Comparison of ENCODE assay signal across 8 cellular contexts in genomic region chr6:97282238-97282725, GRCh38. TPM values are rescaled to one million over a fixed set of nuclear protein-coding genes. Genes with fewer than 3 reads are reported as not detected.
DNase-seq lines count a peak whose midpoint lies in the region; FAIRE-seq and TF ChIP-seq lines count a peak whose summit lies in the region.

No MANE protein-coding gene starts in this region.

- H3K9ac ChIP-seq in NT2/D1 (ENCODE audit: insufficient read length, low read depth) (peak overlapping the region; percentile 91), muscle layer of colon (ENCODE audit: low read length) (peak overlapping the region; percentile 57)

- peak overlapping the region; percentile 61 for H3K27ac ChIP-seq in muscle layer of colon (ENCODE audit: low read depth, low read length)

- peak overlapping the region; percentile 91 for H3K4me3 ChIP-seq in H7 (ENCODE audit: insufficient read depth, low read depth, low read length)
- peak overlapping the region; percentile 90 for H3K4me3 ChIP-seq in NT2/D1 (ENCODE audit: insufficient read length, low read depth)
- H3K4me3 ChIP-seq in muscle layer of colon (ENCODE audit: low read depth in 1 of 2, low read length in 2 of 2), result peak overlapping the region; percentile 63 to 98

- H3K36me3 ChIP-seq in H7 (replicated peaks; ENCODE audit: control insufficient read depth, insufficient read depth, low read length) (peaks cover 3% of the 10 kb centered on the region), NT2/D1 (ENCODE audit: insufficient read depth, insufficient read length, low read length) (peaks cover 41% of the 10 kb centered on the region), muscle layer of colon (ENCODE audit: insufficient read depth, low read length) (no peaks in the 10 kb centered on the region)

- H3K9me3 ChIP-seq in NT2/D1 (ENCODE audit: insufficient read depth, low read length), result no peaks in the 10 kb centered on the region
- no peaks in the 10 kb centered on the region for H3K9me3 ChIP-seq in muscle layer of colon (ENCODE audit: low read length)

- no peaks in the 10 kb centered on the region for H3K4me1 ChIP-seq in NT2/D1 (ENCODE audit: insufficient read depth, insufficient read length)
- peaks cover 7% of the 10 kb centered on the region for H3K4me1 ChIP-seq in muscle layer of colon (ENCODE audit: insufficient read depth, low read length)

- no peak for FAIRE-seq in GM12892 (lab: Jason Lieb, UNC)

- TF ChIP-seq POLR2A in GM12892 (IDR thresholded peaks at IDR 0.05; ENCODE audit: low read depth, low read length), result no peak

- H3K27me3 ChIP-seq in H7 (ENCODE audit: control insufficient read depth, insufficient read depth, low read length), result no peaks in the 10 kb centered on the region
- H3K27me3 ChIP-seq in NT2/D1 (ENCODE audit: insufficient read depth, insufficient read length), result no peaks in the 10 kb centered on the region
- H3K27me3 ChIP-seq in muscle layer of colon (ENCODE audit: control insufficient read depth in 1 of 2, insufficient read depth in 2 of 2, low read length in 2 of 2), result no peaks in the 10 kb centered on the region

- DNase-seq in NCI-H1417 (lab: John Stamatoyannopoulos, UW) (peak; percentile 26 to 51 (median 29)), NCI-H1417 treated with DMSO at 0.1 percent for 48 hours (lab: John Stamatoyannopoulos, UW) (no peak), H7 (peak; percentile 15), NT2/D1 (ENCODE audit: low read depth, low spot score) (no peak), dermis blood vessel endothelial cell (peak; percentile 41), GM12892 (ENCODE audit: insufficient read length) (no peak), T1000 (lab: John Stamatoyannopoulos, UW) (no peak)

RNA-seq across cellular contexts. Expression of gene MMS22L, which starts 0.7 kb away (rescaled TPM):
- 17.1 and 18.0 TPM in 2 replicates for total RNA-seq in H7 (2014; rRNA removed; shearing (Covaris generic))
- total RNA-seq in dermis blood vessel endothelial cell, result 12.3 and 20.4 TPM in 2 replicates
- polyA plus RNA-seq in GM12892 (2012; ENCODE audit: missing spikeins), result 14.5 TPM

Comparison
In these comparisons a context has a peak if more than half of its experiments do, and no peak if none do; other contexts are left out.
1. DNase-seq: peak in NCI-H1417 (3 of 3), H7 (single experiment) and dermis blood vessel endothelial cell (single experiment); none in NCI-H1417 treated with DMSO at 0.1 percent for 48 hours (single experiment), NT2/D1 (single experiment), GM12892 (single experiment) and T1000 (single experiment).
2. Peak in every context shown above with its lines, with median percentiles within 50 percentile points of each other: H3K4me3 ChIP-seq.